ENCODE assay signal across 4 cellular contexts in the genomic region with DNA sequence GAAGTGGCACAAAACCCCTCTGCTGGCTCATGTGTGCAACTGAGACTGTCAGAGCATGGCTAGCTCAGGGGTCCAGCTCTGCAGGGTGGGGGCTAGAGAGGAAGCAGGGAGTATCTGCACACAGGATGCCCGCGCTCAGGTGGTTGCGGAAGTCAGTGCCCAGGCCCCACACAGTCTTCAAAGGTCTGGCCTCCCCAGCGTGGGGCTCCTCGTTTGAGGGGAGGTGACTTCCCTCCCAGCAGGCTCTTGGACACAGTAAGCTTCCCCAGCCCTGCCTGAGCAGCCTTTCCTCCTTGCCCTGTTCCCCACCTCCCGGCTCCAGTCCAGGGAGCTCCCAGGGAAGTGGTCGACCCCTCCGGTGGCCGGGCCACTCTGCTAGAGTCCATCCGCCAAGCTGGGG. TPM values are rescaled to one million over a fixed set of nuclear protein-coding genes. Genes with fewer than 3 reads are reported as not detected.
DNase-seq lines count a peak whose midpoint lies in the region; ATAC-seq, FAIRE-seq and TF ChIP-seq lines count a peak whose summit lies in the region.
"Not testable (repeated sequence)": the region's sequence is repeated elsewhere in the genome, so short reads cannot be mapped to it uniquely, and the experiment has no call there.

No MANE protein-coding gene starts in this region.

- not testable (repeated sequence) for H3K9me1 ChIP-seq in K562 (ENCODE audit: control insufficient read depth, insufficient read depth, low read length)

- not testable (repeated sequence) for H3K4me3 ChIP-seq in HL-60 (replicated peaks; ENCODE audit: insufficient read depth, low read length); K562; kidney (ENCODE audit: low read length in 2 of 2)

- DNase-seq in HL-60 (ENCODE audit: low read depth in 1 of 2, low spot score in 1 of 2), result peak in 1 of 2 experiments; percentile 59
- not testable (repeated sequence) for DNase-seq in K562 (ENCODE audit: extremely low read depth in 1 of 4, low spot score in 3 of 4)
- DNase-seq in kidney, result peak; percentile 50
- peak; percentile 18 for DNase-seq in left lobe of liver (ENCODE audit: low spot score)

- not testable (repeated sequence) for TF ChIP-seq POLR2A in K562 (conservative IDR thresholded peaks at IDR 0.05)

- POLR2A ChIA-PET in K562 (lab: Yijun Ruan, JAX), result not testable (repeated sequence)

- H4K20me1 ChIP-seq in K562 (replicated peaks; ENCODE audit: control insufficient read depth, insufficient read depth, low read length), result not testable (repeated sequence)

- intact Hi-C loops in K562 (cut with micrococcal nuclease); kidney (cut with DNase I): not testable (repeated sequence)

- not testable (repeated sequence) for H3K9ac ChIP-seq in K562 (ENCODE audit: insufficient read depth in 1 of 2, low read depth in 2 of 2, low read length in 2 of 2); kidney (ENCODE audit: low read length in 2 of 2)

- not testable (repeated sequence) for H3K36me3 ChIP-seq in K562 (ENCODE audit: control insufficient read depth, insufficient read depth, low read length); kidney (ENCODE audit: control insufficient read depth in 1 of 2, insufficient read depth in 2 of 2, low read length in 2 of 2)

- CTCF ChIA-PET in K562 (lab: Yijun Ruan, JAX; ENCODE audit: low intra/inter-chr PET ratio), result not testable (repeated sequence)

- TF ChIP-seq EP300 in K562 (IDR thresholded peaks at IDR 0.05; ENCODE audit: low read length), result not testable (repeated sequence)

- BruUV-seq in K562 (replicated peaks; lab: Mats Ljungman, UMichigan), result not testable (repeated sequence)

- not testable (repeated sequence) for ATAC-seq in K562, left lobe of liver

- in situ Hi-C loops in K562 (cut with MboI), result not testable (repeated sequence)

- not testable (repeated sequence) for H3K4me1 ChIP-seq in K562 (replicated peaks in 1 of 2; ENCODE audit: control insufficient read depth in 2 of 2, insufficient read depth in 2 of 2, low read length in 2 of 2); kidney (ENCODE audit: control insufficient read depth in 1 of 2, insufficient read depth in 1 of 2, low read depth in 1 of 2, low read length in 2 of 2)

- not testable (repeated sequence) for H3K9me3 ChIP-seq in K562 (replicated peaks; ENCODE audit: control insufficient read depth, insufficient read depth, low read depth, low read length); kidney (ENCODE audit: control insufficient read depth in 1 of 2, low read length in 2 of 2)

- not testable (repeated sequence) for TF ChIP-seq CTCF in HL-60 (IDR thresholded peaks at IDR 0.05; ENCODE audit: insufficient read depth, low read length); K562 (IDR thresholded peaks at IDR 0.05 in 2 of 3, conservative IDR thresholded peaks at IDR 0.05 in 1 of 3; ENCODE audit: insufficient read depth in 2 of 3, low read depth in 1 of 3, low read length in 3 of 3); kidney (IDR thresholded peaks at IDR 0.05; ENCODE audit: borderline replicate concordance, extremely low read depth, insufficient read depth)

- peak overlapping the region; percentile 66 for H3K27ac ChIP-seq in HL-60 (replicated peaks)
- H3K27ac ChIP-seq in K562 (ENCODE audit: extremely low read depth, low read depth, low read length); kidney (ENCODE audit: low read depth in 2 of 2, low read length in 2 of 2): not testable (repeated sequence)

- not testable (repeated sequence) for H2AFZ ChIP-seq in K562 (ENCODE audit: low read depth, low read length)

- H3K4me2 ChIP-seq in K562 (ENCODE audit: insufficient read depth, low read length), result not testable (repeated sequence)

- H3K27me3 ChIP-seq in HL-60 (ENCODE audit: insufficient read depth, poor library complexity, severe bottlenecking); K562 (ENCODE audit: control insufficient read depth in 2 of 2, insufficient read depth in 2 of 2, low read length in 2 of 2): not testable (repeated sequence)

- TF ChIP-seq RAD21 in K562 (CRISPR knock-in tag; conservative IDR thresholded peaks at IDR 0.05 in 1 of 2, IDR thresholded peaks at IDR 0.05 in 1 of 2), result not testable (repeated sequence)

- WGBS in K562 (ENCODE audit: insufficient coverage, low coverage, missing lambda C conversion rate), result no CpG with 5 or more reads among the region's 10 CpGs

- H3K79me2 ChIP-seq in K562 (ENCODE audit: control insufficient read depth, insufficient read depth, low read length), result not testable (repeated sequence)

- not testable (repeated sequence) for FAIRE-seq in K562 (lab: Jason Lieb, UNC); kidney (lab: Jason Lieb, UNC)

TF ChIP-seq in K562, 482 proteins besides CTCF, POLR2A, EP300 and RAD21:
- 0 out of 2 replicates have a peak, but pooled peaks have one; percentile 29 for TF ChIP-seq POLR2G (IDR thresholded peaks at IDR 0.05; ENCODE audit: low read depth, low read length)
TF ChIP-seq in K562: peak in this region for 1; not testable (repeated sequence) for 481.

RNA-seq across cellular contexts. Expression of a gene that starts 29.9 kb away (rescaled TPM):
- 27.6 and 50.6 TPM in 2 replicates for total RNA-seq in K562 (2011; cell fraction: chromatin; rRNA removed; ENCODE audit: low replicate concordance)
- 20.1 and 30.2 TPM in 2 replicates for total RNA-seq in K562 (2011; cell fraction: nucleolus; rRNA removed)
- total RNA-seq in K562 (2011; cell fraction: nucleoplasm; rRNA removed), result 34.0 and 48.6 TPM in 2 replicates
- total RNA-seq in K562 (2014; rRNA removed), result 2.2 and 3.5 TPM in 2 replicates
- 2.1 and 3.2 TPM in 2 replicates for total RNA-seq in K562 (2014; rRNA removed; fragmentation: Illumina TruSeq; extraction: Trizol)
- 3.4 and 4.8 TPM in 2 replicates for total RNA-seq in K562 (2015; rRNA removed; fragmentation: Illumina TruSeq; extraction: Trizol)
- total RNA-seq in K562 (2021), result 3.2 and 4.2 TPM in 2 replicates
- polyA plus RNA-seq in K562 (2011; rRNA removed), result 5.3 and 5.8 TPM in 2 replicates
- polyA plus RNA-seq in K562 (2011; cell fraction: cytosol; rRNA removed), result 4.7 and 5.1 TPM in 2 replicates
- 21.7 and 27.2 TPM in 2 replicates for polyA plus RNA-seq in K562 (2011; cell fraction: nucleus; rRNA removed)
- polyA plus RNA-seq in K562 (2012), result 3.2 and 6.6 TPM in 2 replicates
- polyA plus RNA-seq in K562 (2014; fragmentation: Illumina TruSeq; extraction: Trizol), result 2.8 and 4.7 TPM in 2 replicates
- under 1 TPM; 0.27 to 0.34 TPM for polyA plus RNA-seq in K562 (2014; fragmentation: Nextera tagmentation; extraction: Ambion mirVana)
- 3.0 and 5.1 TPM in 2 replicates for polyA plus RNA-seq in K562 (2014; rRNA removed)
- polyA minus RNA-seq in K562 (2011; rRNA and poly(A)+ RNA removed), result 7.4 and 9.2 TPM in 2 replicates
- polyA minus RNA-seq in K562 (2011; cell fraction: cytosol; rRNA and poly(A)+ RNA removed), result 1.3 TPM in 1 of 2 replicates, not detected in the other
- polyA minus RNA-seq in K562 (2011; cell fraction: nucleus; rRNA and poly(A)+ RNA removed), result 10.0 and 11.8 TPM in 2 replicates
- total RNA-seq in kidney, result 28.4 TPM
- 12.8 TPM for polyA plus RNA-seq in kidney (ENCODE audit: insufficient read depth, low read depth, low replicate concordance)
- total RNA-seq in left lobe of liver, result 7.8 TPM
